ENCODE assay signal across 28 cellular contexts in genomic region chr11:46108752-46109151, GRCh38.
"Had no signal": no experiment of that assay in that cellular context is flagged by ENCODE, and none has a peak within 500 bp of the region (broad histone marks: within the 10 kb centered on the region; RNA-seq: fewer than 3 reads in every experiment).

No MANE protein-coding gene starts in this region.

- H3K4me3 Mint-ChIP-seq: stimulated activated effector memory CD8-positive, alpha-beta T cell treated with anti-CD3 and anti-CD28 coated beads, Interleukin-12 subunit alpha, Interleukin-12 subunit beta, amount 100 ng/mL, for 72 hours; stimulated activated memory B cell treated with anti-CD40 and anti-IgM and Interleukin-4, amounts not matched to agents 10 μg/mL and 1 μg/mL and 100 μg/mL, for 72 hours; stimulated activated naive B cell treated with anti-CD40 and anti-IgM and Interleukin-4, amounts not matched to agents 10 μg/mL and 1 μg/mL and 100 μg/mL, for 72 hours; stimulated activated naive CD8-positive, alpha-beta T cell treated with anti-CD3 and anti-CD28 coated beads, Interleukin-15, amount 100 ng/mL, for 72 hours; stimulated activated naive CD8-positive, alpha-beta T cell treated with anti-CD3 and anti-CD28 coated beads, Interleukin-15, Interleukin-2, amounts not matched to agents 100 ng/mL and 50 ng/mL, for 24 hours; type B pancreatic cell had no signal

- FAIRE-seq: urothelium cell line had no signal

- H3K36me3 Mint-ChIP-seq: stimulated activated effector memory CD8-positive, alpha-beta T cell treated with anti-CD3 and anti-CD28 coated beads, Interleukin-12 subunit alpha, Interleukin-12 subunit beta, amount 100 ng/mL, for 72 hours; stimulated activated memory B cell treated with anti-CD40 and anti-IgM and Interleukin-4, amounts not matched to agents 10 μg/mL and 1 μg/mL and 100 μg/mL, for 72 hours had no signal

- H3K27me3 ChIP-seq: stomach, suprapubic skin, testis, thyroid gland, tibial artery, tibial nerve, transverse colon, upper lobe of left lung, upper lobe of right lung, uterus, vagina had no signal

- H3K27ac ChIP-seq: stomach, suprapubic skin, testis, thoracic aorta, thyroid gland, tibial artery, tibial nerve, transverse colon, upper lobe of left lung, upper lobe of right lung, uterus, vagina had no signal

- ATAC-seq: stimulated activated effector memory CD8-positive, alpha-beta T cell treated with anti-CD3 and anti-CD28 coated beads, Interleukin-12 subunit alpha, Interleukin-12 subunit beta, amount 100 ng/mL, for 72 hours; stimulated activated memory B cell treated with anti-CD40 and anti-IgM and Interleukin-4, amounts not matched to agents 10 μg/mL and 1 μg/mL and 100 μg/mL, for 72 hours; stimulated activated naive B cell treated with anti-CD40 and anti-IgM and Interleukin-4, amounts not matched to agents 10 μg/mL and 1 μg/mL and 100 μg/mL, for 72 hours; stimulated activated naive CD8-positive, alpha-beta T cell treated with anti-CD3 and anti-CD28 coated beads, Interleukin-15, amount 100 ng/mL, for 72 hours; stimulated activated naive CD8-positive, alpha-beta T cell treated with anti-CD3 and anti-CD28 coated beads, Interleukin-15, Interleukin-2, amounts not matched to agents 100 U/mL and 50 U/mL, for 24 hours; upper lobe of right lung had no signal

- H3K27ac Mint-ChIP-seq: stimulated activated effector memory CD8-positive, alpha-beta T cell treated with anti-CD3 and anti-CD28 coated beads, Interleukin-12 subunit alpha, Interleukin-12 subunit beta, amount 100 ng/mL, for 72 hours; stimulated activated memory B cell treated with anti-CD40 and anti-IgM and Interleukin-4, amounts not matched to agents 10 μg/mL and 1 μg/mL and 100 μg/mL, for 72 hours; stimulated activated naive B cell treated with anti-CD40 and anti-IgM and Interleukin-4, amounts not matched to agents 10 μg/mL and 1 μg/mL and 100 μg/mL, for 72 hours; stimulated activated naive CD8-positive, alpha-beta T cell treated with anti-CD3 and anti-CD28 coated beads, Interleukin-15, Interleukin-2, amounts not matched to agents 100 ng/mL and 50 ng/mL, for 24 hours had no signal

- DNase-seq: stimulated activated CD4-positive, alpha-beta T cell treated with anti-CD3 and anti-CD28 coated beads, Interleukin-2, amount 100 ng/mL, for 48 hours; stimulated activated CD4-positive, alpha-beta T cell treated with anti-CD3 and anti-CD28 coated beads, Interleukin-4, amount 100 ng/mL, for 24 hours; stimulated activated CD4-positive, alpha-beta T cell treated with anti-CD3 and anti-CD28 coated beads, Interleukin-4, amount 100 ng/mL, for 4 hours; stimulated activated CD8-positive, alpha-beta memory T cell treated with anti-CD3 and anti-CD28 coated beads, Interleukin-4, amount 100 ng/mL, for 48 hours; stimulated activated naive B cell treated with anti-CD40 and anti-IgM and Interleukin-4, amounts not matched to agents 10 μg/mL and 1 μg/mL and 100 μg/mL, for 72 hours; stimulated activated naive CD4-positive, alpha-beta T cell; stimulated activated naive CD4-positive, alpha-beta T cell treated with Interleukin-2 at 50 U/mL for 16 hours; stimulated activated naive CD8-positive, alpha-beta T cell treated with anti-CD3 and anti-CD28 coated beads, Interleukin-15, amount 100 ng/mL, for 72 hours; stimulated activated naive CD8-positive, alpha-beta T cell treated with anti-CD3 and anti-CD28 coated beads, Interleukin-15, Interleukin-2, amounts not matched to agents 100 U/mL and 50 U/mL, for 24 hours; stomach; substantia nigra; testis; thyroid gland; tibial artery; transverse colon; trophoblast cell; upper lobe of left lung; upper lobe of right lung; uterus had no signal

- H3K4me3 ChIP-seq: stomach, suprapubic skin, testis, thoracic aorta, thyroid gland, tibial artery, tibial nerve, transverse colon, upper lobe of left lung, upper lobe of right lung, uterus, vagina had no signal

- H3K9me3 ChIP-seq: stomach, suprapubic skin, testis, thoracic aorta, thyroid gland, tibial artery, tibial nerve, transverse colon, upper lobe of left lung, upper lobe of right lung, uterus, vagina had no signal

- H3K9me3 Mint-ChIP-seq: stimulated activated effector memory CD8-positive, alpha-beta T cell treated with anti-CD3 and anti-CD28 coated beads, Interleukin-12 subunit alpha, Interleukin-12 subunit beta, amount 100 ng/mL, for 72 hours; stimulated activated memory B cell treated with anti-CD40 and anti-IgM and Interleukin-4, amounts not matched to agents 10 μg/mL and 1 μg/mL and 100 μg/mL, for 72 hours; stimulated activated naive B cell treated with anti-CD40 and anti-IgM and Interleukin-4, amounts not matched to agents 10 μg/mL and 1 μg/mL and 100 μg/mL, for 72 hours; stimulated activated naive CD8-positive, alpha-beta T cell treated with anti-CD3 and anti-CD28 coated beads, Interleukin-15, amount 100 ng/mL, for 72 hours; stimulated activated naive CD8-positive, alpha-beta T cell treated with anti-CD3 and anti-CD28 coated beads, Interleukin-15, Interleukin-2, amounts not matched to agents 100 ng/mL and 50 ng/mL, for 24 hours had no signal

- H3K36me3 ChIP-seq: stomach, suprapubic skin, thoracic aorta, thyroid gland, tibial artery, tibial nerve, transverse colon, upper lobe of left lung, upper lobe of right lung, uterus, vagina had no signal

- H3K27me3 Mint-ChIP-seq: stimulated activated memory B cell treated with anti-CD40 and anti-IgM and Interleukin-4, amounts not matched to agents 10 μg/mL and 1 μg/mL and 100 μg/mL, for 72 hours; stimulated activated naive B cell treated with anti-CD40 and anti-IgM and Interleukin-4, amounts not matched to agents 10 μg/mL and 1 μg/mL and 100 μg/mL, for 72 hours; stimulated activated naive CD8-positive, alpha-beta T cell treated with anti-CD3 and anti-CD28 coated beads, Interleukin-15, amount 100 ng/mL, for 72 hours; stimulated activated naive CD8-positive, alpha-beta T cell treated with anti-CD3 and anti-CD28 coated beads, Interleukin-15, Interleukin-2, amounts not matched to agents 100 ng/mL and 50 ng/mL, for 24 hours; type B pancreatic cell had no signal
